Comparison of ENCODE assay signal across 29 cellular contexts in genomic region chr9:5895782-5896181, GRCh38. TPM values are rescaled to one million over a fixed set of nuclear protein-coding genes. Genes with fewer than 3 reads are reported as not detected.
A peak's percentile ranks its signal among the peaks of the same experiment; 100 is the strongest.
DNase-seq lines count a peak whose midpoint lies in the region; ATAC-seq, FAIRE-seq and TF ChIP-seq lines count a peak whose summit lies in the region.
"Had no signal": no experiment of that assay in that cellular context is flagged by ENCODE, and none has a peak within 500 bp of the region (broad histone marks: within the 10 kb centered on the region; RNA-seq: fewer than 3 reads in every experiment).

No MANE protein-coding gene starts in this region.

- no peak overlapping the region for H3K4me3 Mint-ChIP-seq in effector memory CD8-positive, alpha-beta T cell
- H3K4me3 Mint-ChIP-seq: activated T-cell treated with anti-CD3 and anti-CD28 coated beads, Interleukin-2, amount 50 U/mL, for 24 hours; memory B cell; stimulated activated naive CD8-positive, alpha-beta T cell treated with anti-CD3 and anti-CD28 coated beads, Interleukin-15, amount 100 ng/mL, for 72 hours had no signal

- no peaks in the 10 kb centered on the region for H3K9me3 Mint-ChIP-seq in effector memory CD8-positive, alpha-beta T cell
- H3K9me3 Mint-ChIP-seq: activated T-cell treated with anti-CD3 and anti-CD28 coated beads, Interleukin-2, amount 50 U/mL, for 24 hours; memory B cell; stimulated activated naive CD8-positive, alpha-beta T cell treated with anti-CD3 and anti-CD28 coated beads, Interleukin-15, amount 100 ng/mL, for 72 hours had no signal

- H3K27me3 ChIP-seq in bronchial epithelial cell (ENCODE audit: control insufficient read depth, insufficient read depth, low read length) (no peaks in the 10 kb centered on the region), right cardiac atrium (ENCODE audit: control insufficient read depth, insufficient read depth) (no peaks in the 10 kb centered on the region), gastrocnemius medialis (no peaks in the 10 kb centered on the region), vagina (no peaks in the 10 kb centered on the region)
- H3K27me3 ChIP-seq: transverse colon had no signal

- H3K4me3 ChIP-seq in bronchial epithelial cell (ENCODE audit: low read depth, low read length) (no peak overlapping the region), right cardiac atrium (ENCODE audit: low read length) (no peak overlapping the region), gastrocnemius medialis (no peak overlapping the region), vagina (no peak overlapping the region)
- H3K4me3 ChIP-seq: PC-9, transverse colon had no signal

- no peaks in the 10 kb centered on the region for H3K36me3 ChIP-seq in bronchial epithelial cell (ENCODE audit: control insufficient read depth, insufficient read depth, low read length)
- peaks cover 0 to 7% of the 10 kb centered on the region in 2 donors for H3K36me3 ChIP-seq in gastrocnemius medialis
- no peaks in the 10 kb centered on the region for H3K36me3 ChIP-seq in vagina

- H3K27me3 Mint-ChIP-seq in effector memory CD8-positive, alpha-beta T cell, result no peaks in the 10 kb centered on the region
- H3K27me3 Mint-ChIP-seq: activated T-cell treated with anti-CD3 and anti-CD28 coated beads, Interleukin-2, amount 50 U/mL, for 24 hours; memory B cell; stimulated activated naive CD8-positive, alpha-beta T cell treated with anti-CD3 and anti-CD28 coated beads, Interleukin-15, amount 100 ng/mL, for 72 hours had no signal

- no peaks in the 10 kb centered on the region for H3K9me3 ChIP-seq in right cardiac atrium (ENCODE audit: control insufficient read depth, low read length)
- H3K9me3 ChIP-seq in gastrocnemius medialis, result no peaks in the 10 kb centered on the region
- H3K9me3 ChIP-seq in vagina, result no peaks in the 10 kb centered on the region
- H3K9me3 ChIP-seq: transverse colon had no signal

- TF ChIP-seq CTCF in bronchial epithelial cell (IDR thresholded peaks at IDR 0.05; ENCODE audit: insufficient read depth, low read length, severe bottlenecking), result no peak
- TF ChIP-seq CTCF in gastrocnemius medialis (IDR thresholded peaks at IDR 0.05 in 4 of 5, conservative IDR thresholded peaks at IDR 0.05 in 1 of 5), result no peak
- no peak for TF ChIP-seq CTCF in vagina (IDR thresholded peaks at IDR 0.05)

- TF ChIP-seq POLR2A in gastrocnemius medialis (IDR thresholded peaks at IDR 0.05), result no peak
- TF ChIP-seq POLR2A in vagina (IDR thresholded peaks at IDR 0.05), result no peak

- peak; percentile 27 to 34 for ATAC-seq in right cardiac atrium
- peak; percentile 79 to 83 for ATAC-seq in gastrocnemius medialis
- ATAC-seq in effector memory CD8-positive, alpha-beta T cell (replicated peaks), result no peak
- ATAC-seq: stimulated activated naive CD8-positive, alpha-beta T cell treated with anti-CD3 and anti-CD28 coated beads, Interleukin-15, amount 100 ng/mL, for 72 hours had no signal

- DNase-seq in DMS79 (lab: John Stamatoyannopoulos, UW), result peak; percentile 43
- DNase-seq in bronchial epithelial cell (ENCODE audit: low read depth), result peak; percentile 42
- no peak for DNase-seq in right cardiac atrium
- peak in 1 of 2 donors; percentile 35 for DNase-seq in gastrocnemius medialis
- no peak for DNase-seq in effector memory CD8-positive, alpha-beta T cell
- DNase-seq in vagina (ENCODE audit: extremely low spot score in 2 of 2), result no peak
- DNase-seq in activated effector memory CD4-positive, alpha-beta T cell treated with anti-CD3 and anti-CD28 coated beads, Interleukin-2, amount 50 U/mL, for 16 hours, result no peak
- DNase-seq: activated CD4-positive, alpha-beta T cell treated with anti-CD3 and anti-CD28 coated beads for 48 hours; activated gamma-delta T cell treated with Interleukin-2 at 50 U/mL for 16 hours; activated T-cell treated with anti-CD3 and anti-CD28 coated beads, Interleukin-2, amount 50 U/mL, for 24 hours; Calu3; central memory CD4-positive, alpha-beta T cell; Kasumi-1; NCI-H1436 treated with DMSO at 0.1 percent for 48 hours; NCI-H526; NK-92 treated with Interleukin-12 subunit alpha and Interleukin-12 subunit beta, amount 100 ng/mL, for 24 hours; PC-9; SHP77 treated with DMSO at 0.1 percent for 48 hours; stimulated activated naive CD8-positive, alpha-beta T cell treated with anti-CD3 and anti-CD28 coated beads, Interleukin-15, amount 100 ng/mL, for 72 hours; transverse colon had no signal

- 78% methylated on average over 6 of the region's 6 CpGs for WGBS in right cardiac atrium

- no peak overlapping the region for H3K27ac ChIP-seq in right cardiac atrium (ENCODE audit: low read length)
- peak overlapping the region in 3 of 4 donors; percentile 26 to 36 (median 35) for H3K27ac ChIP-seq in gastrocnemius medialis
- H3K27ac ChIP-seq in vagina, result no peak overlapping the region
- H3K27ac ChIP-seq: C4-2B, PC-9, transverse colon, VCaP had no signal

- H3K4me1 Mint-ChIP-seq in effector memory CD8-positive, alpha-beta T cell (ENCODE audit: low read depth in 2 of 2), result peaks cover 0 to 1% of the 10 kb centered on the region in 2 donors
- H3K4me1 Mint-ChIP-seq: memory B cell had no signal

- intact Hi-C loops in right cardiac atrium (cut with DNase I), result no loop called here
- intact Hi-C loops in gastrocnemius medialis (cut with DNase I; ENCODE audit: low total_unique reads), result no loop called here
- intact Hi-C loops in vagina (cut with DNase I), result no loop called here

- no peaks in the 10 kb centered on the region for H3K4me1 ChIP-seq in right cardiac atrium (ENCODE audit: control insufficient read depth, insufficient read depth, low read length)
- peaks cover 0 to 4% of the 10 kb centered on the region in 2 donors for H3K4me1 ChIP-seq in gastrocnemius medialis
- H3K4me1 ChIP-seq in vagina, result no peaks in the 10 kb centered on the region

- H3K36me3 Mint-ChIP-seq in effector memory CD8-positive, alpha-beta T cell (ENCODE audit: insufficient read depth), result no peaks in the 10 kb centered on the region

- no peak overlapping the region for H3K27ac Mint-ChIP-seq in effector memory CD8-positive, alpha-beta T cell
- H3K27ac Mint-ChIP-seq: memory B cell; stimulated activated naive CD8-positive, alpha-beta T cell treated with anti-CD3 and anti-CD28 coated beads, Interleukin-15, amount 100 ng/mL, for 72 hours had no signal

- no peak for FAIRE-seq in bronchial epithelial cell (lab: Jason Lieb, UNC)
- FAIRE-seq: astrocyte, GM12892 had no signal

- in situ Hi-C loops in gastrocnemius medialis (cut with MboI; ENCODE audit: low sequenced_read_pairs in 4 of 4), result loop anchor here in 2 of 4 donors (10.0 to 25.0 kb wide), 2 partner anchors 191 to 417 kb away; no protein-coding TSS in a partner anchor

RNA-seq across cellular contexts. Expression of gene MLANA, which starts 5.1 kb away (rescaled TPM):
- total RNA-seq in bronchial epithelial cell (not detected in 2 replicates), right cardiac atrium (not detected), gastrocnemius medialis (not detected), vagina (not detected)
- polyA plus RNA-seq in right cardiac atrium, result not detected
- total RNA-seq: activated CD8-positive, alpha-beta memory T cell treated with anti-CD3 and anti-CD28 coated beads for 36 hours; astrocyte; Calu3; Daoy; kidney epithelial cell; PC-9; posterior vena cava; transverse colon had no signal

Comparison
In these comparisons a context has a peak if more than half of its experiments do, and no peak if none do; other contexts are left out.
1. DNase-seq: peak in DMS79 (single experiment) and bronchial epithelial cell (single experiment); none in right cardiac atrium (0 of 3), effector memory CD8-positive, alpha-beta T cell (0 of 3), vagina (0 of 2) and activated effector memory CD4-positive, alpha-beta T cell treated with anti-CD3 and anti-CD28 coated beads, Interleukin-2, amount 50 U/mL, for 16 hours (single experiment).
2. H3K27ac ChIP-seq: peak in gastrocnemius medialis (3 of 4); none in right cardiac atrium (single experiment) and vagina (single experiment).